ENCODE assay signal across 15 cellular contexts in the genomic region with DNA sequence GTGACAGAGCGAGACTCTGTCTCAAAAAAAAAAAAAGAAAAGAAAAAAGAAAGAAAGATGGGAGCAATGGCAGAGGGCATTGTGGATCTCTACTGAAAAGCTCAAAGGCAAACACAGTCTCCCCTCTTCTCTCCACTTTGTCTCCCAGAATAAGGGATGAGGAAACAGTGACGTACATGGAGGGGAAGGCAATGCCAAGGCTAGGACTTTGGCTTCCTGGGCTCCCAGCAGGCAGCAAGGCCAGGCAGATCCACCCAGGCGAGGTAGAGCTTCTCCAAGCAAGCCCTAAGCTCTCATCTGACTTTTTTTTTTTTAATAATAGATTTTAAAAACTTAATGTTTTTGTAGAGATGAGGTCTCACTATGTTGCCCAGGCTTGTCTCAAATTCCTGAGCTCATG. TPM values are rescaled to one million over a fixed set of nuclear protein-coding genes. Genes with fewer than 3 reads are reported as not detected.
DNase-seq lines count a peak whose midpoint lies in the region; ATAC-seq and TF ChIP-seq lines count a peak whose summit lies in the region.
"Had no signal": no experiment of that assay in that cellular context is flagged by ENCODE, and none has a peak within 500 bp of the region (broad histone marks: within the 10 kb centered on the region; RNA-seq: fewer than 3 reads in every experiment).

No MANE protein-coding gene starts in this region.

- H3K36me3 ChIP-seq in suprapubic skin (peaks cover 8% of the 10 kb centered on the region), WERI-Rb-1 (peaks cover 49% of the 10 kb centered on the region)

- H3K4me3 ChIP-seq in right cardiac atrium (ENCODE audit: low read length): no peak overlapping the region
- peak overlapping the region; percentile 90 for H3K4me3 ChIP-seq in suprapubic skin
- no peak overlapping the region for H3K4me3 ChIP-seq in WERI-Rb-1 (ENCODE audit: low read depth, low read length)
- H3K4me3 ChIP-seq: A549 had no signal

- DNase-seq in activated CD4-positive, alpha-beta T cell treated with anti-CD3 and anti-CD28 coated beads, Interleukin-2, amount 10 ng/mL, durations not matched to agents 24 days and 14 days: no peak
- no peak for DNase-seq in activated CD4-positive, alpha-beta T cell treated with anti-CD3 and anti-CD28 coated beads, Interleukin-2, amount 50 U/mL, for 1 hour
- DNase-seq in activated naive CD4-positive, alpha-beta T cell treated with anti-CD3 and anti-CD28 coated beads, Interleukin-2, amount 50 U/mL, for 72 hours (ENCODE audit: low spot score in 2 of 2): no peak
- no peak for DNase-seq in right cardiac atrium
- no peak for DNase-seq in suprapubic skin (ENCODE audit: low spot score in 2 of 2)
- no peak for DNase-seq in WERI-Rb-1
- DNase-seq in ACHN: no peak
- DNase-seq: EL; KG1; NCI-H446; SK-N-SH; stimulated activated CD8-positive, alpha-beta memory T cell treated with anti-CD3 and anti-CD28 coated beads, Interleukin-4, amount 100 ng/mL, for 48 hours had no signal

- no peak for TF ChIP-seq EP300 in suprapubic skin (IDR thresholded peaks at IDR 0.05)

- ATAC-seq in activated naive CD4-positive, alpha-beta T cell treated with anti-CD3 and anti-CD28 coated beads, Interleukin-2, amount 50 U/mL, for 72 hours: no peak
- no peak for ATAC-seq in right cardiac atrium
- no peak for ATAC-seq in HG02870 (IDR thresholded peaks at IDR 0.05; ENCODE audit: unreplicated experiment)
- ATAC-seq: A549 had no signal

- peak overlapping the region; percentile 99 for H3K4me3 Mint-ChIP-seq in activated CD4-positive, alpha-beta T cell treated with anti-CD3 and anti-CD28 coated beads, Interleukin-2, amount 10 ng/mL, durations not matched to agents 24 days and 14 days

- WGBS in right cardiac atrium: 69% methylated on average over 3 of the region's 3 CpGs
- 64% methylated on average over 3 of the region's 3 CpGs for WGBS in suprapubic skin

- H3K4me1 ChIP-seq in right cardiac atrium (ENCODE audit: control insufficient read depth, insufficient read depth, low read length) (peaks cover 46% of the 10 kb centered on the region), suprapubic skin (peaks cover 83% of the 10 kb centered on the region)

- in situ Hi-C loops in ACHN (cut with HindIII; ENCODE audit: low pct_ligation_motif_present, low pct_unique_long_range_greater_than_20kb, low sequenced_read_pairs): no loop called here

- no peaks in the 10 kb centered on the region for H3K27me3 ChIP-seq in right cardiac atrium (ENCODE audit: control insufficient read depth, insufficient read depth)
- no peaks in the 10 kb centered on the region for H3K27me3 ChIP-seq in suprapubic skin
- H3K27me3 ChIP-seq in WERI-Rb-1 (ENCODE audit: insufficient read depth, low read depth, severe bottlenecking): no peaks in the 10 kb centered on the region

- no peak for TF ChIP-seq CTCF in suprapubic skin (IDR thresholded peaks at IDR 0.05)
- no peak for TF ChIP-seq CTCF in WERI-Rb-1 (IDR thresholded peaks at IDR 0.05; ENCODE audit: low read depth, low read length)

- no peaks in the 10 kb centered on the region for H3K9me3 Mint-ChIP-seq in activated CD4-positive, alpha-beta T cell treated with anti-CD3 and anti-CD28 coated beads, Interleukin-2, amount 10 ng/mL, durations not matched to agents 24 days and 14 days
- no peaks in the 10 kb centered on the region for H3K9me3 Mint-ChIP-seq in activated naive CD4-positive, alpha-beta T cell treated with anti-CD3 and anti-CD28 coated beads, Interleukin-2, amount 50 U/mL, for 72 hours

- peak overlapping the region; percentile 54 for H3K27ac Mint-ChIP-seq in activated CD4-positive, alpha-beta T cell treated with anti-CD3 and anti-CD28 coated beads, Interleukin-2, amount 10 ng/mL, durations not matched to agents 24 days and 14 days
- peak overlapping the region; percentile 89 to 96 for H3K27ac Mint-ChIP-seq in activated naive CD4-positive, alpha-beta T cell treated with anti-CD3 and anti-CD28 coated beads, Interleukin-2, amount 50 U/mL, for 72 hours

- intact Hi-C loops in activated CD4-positive, alpha-beta T cell treated with anti-CD3 and anti-CD28 coated beads, Interleukin-2, amount 10 ng/mL, durations not matched to agents 24 days and 14 days (cut with micrococcal nuclease): no loop called here
- intact Hi-C loops in right cardiac atrium (cut with DNase I): no loop called here

- peaks cover 63% of the 10 kb centered on the region for H3K36me3 Mint-ChIP-seq in activated CD4-positive, alpha-beta T cell treated with anti-CD3 and anti-CD28 coated beads, Interleukin-2, amount 10 ng/mL, durations not matched to agents 24 days and 14 days (ENCODE audit: low read depth)
- peaks cover 42 to 47% of the 10 kb centered on the region in 2 donors for H3K36me3 Mint-ChIP-seq in activated naive CD4-positive, alpha-beta T cell treated with anti-CD3 and anti-CD28 coated beads, Interleukin-2, amount 50 U/mL, for 72 hours

- H3K9me3 ChIP-seq in right cardiac atrium (ENCODE audit: control insufficient read depth, low read length) (no peaks in the 10 kb centered on the region), suprapubic skin (no peaks in the 10 kb centered on the region), WERI-Rb-1 (ENCODE audit: severe bottlenecking) (no peaks in the 10 kb centered on the region)
- H3K9me3 ChIP-seq: A549, SK-N-SH had no signal

- H3K27me3 Mint-ChIP-seq in activated CD4-positive, alpha-beta T cell treated with anti-CD3 and anti-CD28 coated beads, Interleukin-2, amount 10 ng/mL, durations not matched to agents 24 days and 14 days: no peaks in the 10 kb centered on the region

- H3K4me1 Mint-ChIP-seq in activated CD4-positive, alpha-beta T cell treated with anti-CD3 and anti-CD28 coated beads, Interleukin-2, amount 10 ng/mL, durations not matched to agents 24 days and 14 days: peaks cover 79% of the 10 kb centered on the region

- peak overlapping the region; percentile 28 for H3K27ac ChIP-seq in right cardiac atrium (ENCODE audit: low read length)
- peak overlapping the region; percentile 45 for H3K27ac ChIP-seq in suprapubic skin
- no peak overlapping the region for H3K27ac ChIP-seq in WERI-Rb-1
- H3K27ac ChIP-seq: A549 had no signal

- no peak for TF ChIP-seq POLR2A in suprapubic skin (IDR thresholded peaks at IDR 0.05)

RNA-seq across cellular contexts. Expression of a gene that starts 4.6 kb away (rescaled TPM):
- total RNA-seq in activated CD4-positive, alpha-beta T cell treated with anti-CD3 and anti-CD28 coated beads, Interleukin-2, amount 10 ng/mL, durations not matched to agents 24 days and 14 days: 189 and 198 TPM in 2 replicates
- total RNA-seq in activated naive CD4-positive, alpha-beta T cell treated with anti-CD3 and anti-CD28 coated beads, Interleukin-2, amount 50 U/mL, for 72 hours: 100 to 1,000 TPM; 131 to 238 TPM
- total RNA-seq in right cardiac atrium (10 to 100 TPM; 56.6 to 75.7 (median 66.7) TPM), suprapubic skin (10 to 100 TPM; 13.7 to 42.1 (median 20.6) TPM)
- polyA plus RNA-seq in right cardiac atrium: 34.9 TPM

RNA-seq across cellular contexts. Expression of a gene that starts 32.3 kb away (rescaled TPM):
- not detected in 2 replicates for total RNA-seq in activated CD4-positive, alpha-beta T cell treated with anti-CD3 and anti-CD28 coated beads, Interleukin-2, amount 10 ng/mL, durations not matched to agents 24 days and 14 days
- not detected for total RNA-seq in activated naive CD4-positive, alpha-beta T cell treated with anti-CD3 and anti-CD28 coated beads, Interleukin-2, amount 50 U/mL, for 72 hours
- total RNA-seq in right cardiac atrium (not detected), suprapubic skin (not detected)
- polyA plus RNA-seq in right cardiac atrium: not detected
- total RNA-seq: activated CD8-positive, alpha-beta memory T cell treated with anti-CD3 and anti-CD28 coated beads for 36 hours had no signal
- polyA plus RNA-seq: SK-N-SH had no signal

RNA-seq across cellular contexts. Expression of a gene that starts 39.5 kb away (rescaled TPM):
- 82.9 and 92.2 TPM in 2 replicates for total RNA-seq in activated CD4-positive, alpha-beta T cell treated with anti-CD3 and anti-CD28 coated beads, Interleukin-2, amount 10 ng/mL, durations not matched to agents 24 days and 14 days
- total RNA-seq in activated naive CD4-positive, alpha-beta T cell treated with anti-CD3 and anti-CD28 coated beads, Interleukin-2, amount 50 U/mL, for 72 hours: 100 to 1,000 TPM in 1 of 2 donors, 10 to 100 TPM in 1; 81.2 to 100 TPM
- total RNA-seq in right cardiac atrium: 10 to 100 TPM; 24.0 to 29.3 (median 28.8) TPM
- polyA plus RNA-seq in right cardiac atrium: 20.0 TPM
- total RNA-seq in suprapubic skin: 100 to 1,000 TPM in 1 of 4 donors, 10 to 100 TPM in 3; 33.6 to 116 (median 50.3) TPM

RNA-seq across cellular contexts. Expression of a gene that starts 47.0 kb away (rescaled TPM):
- total RNA-seq in activated CD4-positive, alpha-beta T cell treated with anti-CD3 and anti-CD28 coated beads, Interleukin-2, amount 10 ng/mL, durations not matched to agents 24 days and 14 days: 175 and 176 TPM in 2 replicates
- 100 to 1,000 TPM; 178 TPM for total RNA-seq in activated naive CD4-positive, alpha-beta T cell treated with anti-CD3 and anti-CD28 coated beads, Interleukin-2, amount 50 U/mL, for 72 hours
- 100 to 1,000 TPM in 1 of 4 donors, 10 to 100 TPM in 3; 82.0 to 112 (median 93.1) TPM for total RNA-seq in right cardiac atrium
- 93.3 TPM for polyA plus RNA-seq in right cardiac atrium
- total RNA-seq in suprapubic skin: 100 to 1,000 TPM; 160 to 278 (median 240) TPM
